ENCODE assay signal across 29 cellular contexts in the genomic region with DNA sequence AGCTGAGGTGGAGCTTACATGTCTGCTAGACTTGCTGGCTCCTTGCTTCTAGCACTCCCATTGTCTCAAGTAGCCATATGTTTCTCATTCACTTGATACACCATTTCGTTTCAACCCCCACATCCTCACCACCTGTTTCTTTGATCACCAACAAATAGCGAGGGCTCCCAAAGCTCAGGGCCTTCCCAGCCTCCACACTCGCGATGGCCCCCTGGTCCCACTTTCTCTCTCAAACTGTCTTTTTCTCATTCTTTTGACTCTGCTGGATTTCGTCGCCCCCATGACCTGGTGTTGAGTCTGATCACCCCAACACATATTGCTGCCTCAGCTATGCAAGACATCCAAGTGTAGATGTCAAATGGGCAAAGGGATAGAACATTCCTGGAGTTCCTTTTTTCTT.
"Had no signal": no experiment of that assay in that cellular context is flagged by ENCODE, and none has a peak within 500 bp of the region (broad histone marks: within the 10 kb centered on the region; RNA-seq: fewer than 3 reads in every experiment).

No MANE protein-coding gene starts in this region.

- H3K27me3 ChIP-seq: brain microvascular endothelial cell, SJSA1 had no signal

- H3K4me2 ChIP-seq: SK-N-SH had no signal

- H3K9ac ChIP-seq: SK-N-SH had no signal

- ATAC-seq: activated CD8-positive, alpha-beta T cell treated with anti-CD3 and anti-CD28 coated beads for 36 hours; Panc1 had no signal

- H3K27ac Mint-ChIP-seq: activated CD4-positive, alpha-beta T cell treated with anti-CD3 and anti-CD28 coated beads, Interleukin-2, amount 10 ng/mL, durations not matched to agents 24 days and 14 days; activated CD8-positive, alpha-beta T cell treated with anti-CD3 and anti-CD28 coated beads for 36 hours; activated naive CD8-positive, alpha-beta T cell treated with anti-CD3 and anti-CD28 coated beads for 36 hours; activated T-cell treated with anti-CD3 and anti-CD28 coated beads, Interleukin-2, amount 50 U/mL, for 72 hours; T-helper 1 cell treated with Interleukin-12 subunit alpha and Interleukin-12 subunit beta and Interleukin-4 antibody, amounts not matched to agents 30 μg/mL and 1 μg/mL, for 36 hours; T-helper 2 cell treated with Interferon-gamma antibody and Interleukin-4, amounts not matched to agents 5 μg/mL and 100 μg/mL, for 36 hours had no signal

- DNase-seq: activated CD4-positive, alpha-beta T cell treated with anti-CD3 and anti-CD28 coated beads, Interleukin-2, amount 10 ng/mL, durations not matched to agents 24 days and 14 days; activated CD4-positive, alpha-beta T cell treated with anti-CD3 and anti-CD28 coated beads, Interleukin-2, amount 50 U/mL, for 4 hours; activated CD8-positive, alpha-beta T cell treated with anti-CD3 and anti-CD28 coated beads for 36 hours; activated gamma-delta T cell treated with Interleukin-2 at 50 U/mL for 16 hours; activated naive CD4-positive, alpha-beta T cell treated with anti-CD3 and anti-CD28 coated beads for 36 hours; activated naive CD8-positive, alpha-beta T cell treated with anti-CD3 and anti-CD28 coated beads for 36 hours; activated T-cell treated with anti-CD3 and anti-CD28 coated beads, Interleukin-2, amount 50 U/mL, for 1 hour; activated T-cell treated with anti-CD3 and anti-CD28 coated beads, Interleukin-2, amount 50 U/mL, for 72 hours; amniotic stem cell; aorta; brain microvascular endothelial cell; central memory CD4-positive, alpha-beta T cell; Karpas-422; KBM-7; NCI-H1048; NCI-H1105 treated with DMSO at 0.1 percent for 48 hours; NCI-H1436 treated with DMSO at 0.1 percent for 48 hours; NCI-H1694 treated with DMSO at 0.1 percent for 48 hours; NCI-H2029; NCI-H2227 treated with DMSO at 0.1 percent for 48 hours; NCI-H446; NCI-H510A treated with DMSO at 0.1 percent for 48 hours; SHP77; SK-N-SH had no signal

- H3K4me3 ChIP-seq: SJSA1 had no signal

- H3K27ac ChIP-seq: brain microvascular endothelial cell, SJSA1 had no signal

- FAIRE-seq: TTC549 had no signal

- H3K27me3 Mint-ChIP-seq: activated CD4-positive, alpha-beta T cell treated with anti-CD3 and anti-CD28 coated beads, Interleukin-2, amount 10 ng/mL, durations not matched to agents 24 days and 14 days; activated CD8-positive, alpha-beta T cell treated with anti-CD3 and anti-CD28 coated beads for 36 hours had no signal

- H3K4me3 Mint-ChIP-seq: activated CD4-positive, alpha-beta T cell treated with anti-CD3 and anti-CD28 coated beads, Interleukin-2, amount 10 ng/mL, durations not matched to agents 24 days and 14 days; activated CD8-positive, alpha-beta T cell treated with anti-CD3 and anti-CD28 coated beads for 36 hours; activated naive CD4-positive, alpha-beta T cell treated with anti-CD3 and anti-CD28 coated beads for 36 hours; activated naive CD8-positive, alpha-beta T cell treated with anti-CD3 and anti-CD28 coated beads for 36 hours; activated T-cell treated with anti-CD3 and anti-CD28 coated beads, Interleukin-2, amount 50 U/mL, for 72 hours; T-helper 1 cell treated with Interleukin-12 subunit alpha and Interleukin-12 subunit beta and Interleukin-4 antibody, amounts not matched to agents 30 μg/mL and 1 μg/mL, for 36 hours; T-helper 2 cell treated with Interferon-gamma antibody and Interleukin-4, amounts not matched to agents 5 μg/mL and 100 μg/mL, for 36 hours had no signal

- H3K36me3 ChIP-seq: brain microvascular endothelial cell, SJSA1 had no signal
